Comparison of ENCODE assay signal across 9 cellular contexts in the genomic region with DNA sequence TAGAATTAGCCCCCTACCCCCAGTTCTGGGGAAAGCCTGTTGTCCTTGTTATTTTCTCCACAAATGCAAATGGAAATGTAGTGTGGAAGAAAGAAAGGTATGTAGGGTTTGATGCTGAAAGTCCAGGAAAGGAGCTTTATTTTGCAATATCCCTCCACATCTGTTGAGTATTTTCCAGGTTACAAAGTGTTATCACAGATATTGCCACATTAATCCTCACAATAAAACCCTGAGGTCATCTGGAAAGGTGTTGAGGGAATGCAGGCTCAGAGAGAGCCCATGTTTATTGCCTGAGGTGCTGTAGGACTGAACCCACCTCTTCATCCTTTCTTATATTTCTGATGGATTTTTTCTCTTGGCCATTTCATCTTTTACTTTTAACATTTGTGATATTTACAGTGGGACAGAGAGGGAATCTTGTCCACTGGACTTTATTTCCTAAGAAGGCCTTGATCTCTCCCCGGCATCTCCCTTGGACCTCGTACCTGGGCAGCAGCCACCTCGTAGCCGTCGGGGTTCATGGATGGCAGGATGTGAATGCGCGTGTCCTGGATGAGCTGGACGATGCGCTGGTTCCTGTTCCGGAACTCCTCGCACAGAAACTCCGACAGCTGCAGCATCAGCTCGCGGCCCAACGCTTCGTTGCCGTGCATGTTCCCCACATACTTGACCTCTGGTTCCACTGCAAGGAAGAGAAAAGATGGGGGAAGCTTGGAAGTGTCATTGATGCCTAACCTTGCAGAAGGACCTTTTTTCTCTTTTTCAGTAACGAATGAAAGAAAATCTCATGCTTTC. TPM values are rescaled to one million over a fixed set of nuclear protein-coding genes. Genes with fewer than 3 reads are reported as not detected.
"Had no signal": no experiment of that assay in that cellular context is flagged by ENCODE, and none has a peak within 500 bp of the region (broad histone marks: within the 10 kb centered on the region; RNA-seq: fewer than 3 reads in every experiment).

No MANE protein-coding gene starts in this region.

- DNase-seq: H9, HCEC 1CT, KBM-7 had no signal

- FAIRE-seq: H1, H54, HTR-8/SVneo had no signal

- H3K4me3 ChIP-seq: GM23338 had no signal

- H3K4me2 ChIP-seq: GM23338 had no signal

- ATAC-seq: GM23338 had no signal

- H2AFZ ChIP-seq: GM23338 had no signal

RNA-seq across cellular contexts. Expression of a gene that starts 6.0 kb away (rescaled TPM):
- total RNA-seq: GM23338, H9, HT-29 had no signal
- polyA plus RNA-seq: IgD-negative memory B cell had no signal
